Comparison of ENCODE assay signal across 8 cellular contexts in genomic region chr7:29921404-29922010, GRCh38.
DNase-seq lines count a peak whose midpoint lies in the region; ATAC-seq lines count a peak whose summit lies in the region.

No MANE protein-coding gene starts in this region.

- peak; percentile 88 for ATAC-seq in GM18511 (IDR thresholded peaks at IDR 0.05; ENCODE audit: unreplicated experiment)
- ATAC-seq in HG02981 (IDR thresholded peaks at IDR 0.05; ENCODE audit: unreplicated experiment) = peak; percentile 90

- DNase-seq in Ammon's horn (ENCODE audit: low spot score) (peak; percentile 69), NCI-H1694 (lab: John Stamatoyannopoulos, UW) (peak; percentile 63), T1000 (lab: John Stamatoyannopoulos, UW) (peak; percentile 14), left kidney (ENCODE audit: low read depth, low spot score) (peak; percentile 84)
- peak; percentile 25 for DNase-seq in central memory CD4-positive, alpha-beta T cell
- peak; percentile 2 to 33 for DNase-seq in stimulated activated CD8-positive, alpha-beta memory T cell treated with anti-CD3 and anti-CD28 coated beads, Interleukin-7, amount 100 ng/mL, for 4 hours (ENCODE audit: low read depth in 2 of 2)

Comparison
In these comparisons a context has a peak if more than half of its experiments do, and no peak if none do; other contexts are left out.
1. Peak in every context shown above with its lines: DNase-seq and ATAC-seq.
2. DNase-seq: peak in every context shown above with its lines; median percentile 84 in left kidney; 69 in Ammon's horn; 63 in NCI-H1694; 25 in central memory CD4-positive, alpha-beta T cell; 18 in stimulated activated CD8-positive, alpha-beta memory T cell treated with anti-CD3 and anti-CD28 coated beads, Interleukin-7, amount 100 ng/mL, for 4 hours; 14 in T1000.